In the genomic region with DNA sequence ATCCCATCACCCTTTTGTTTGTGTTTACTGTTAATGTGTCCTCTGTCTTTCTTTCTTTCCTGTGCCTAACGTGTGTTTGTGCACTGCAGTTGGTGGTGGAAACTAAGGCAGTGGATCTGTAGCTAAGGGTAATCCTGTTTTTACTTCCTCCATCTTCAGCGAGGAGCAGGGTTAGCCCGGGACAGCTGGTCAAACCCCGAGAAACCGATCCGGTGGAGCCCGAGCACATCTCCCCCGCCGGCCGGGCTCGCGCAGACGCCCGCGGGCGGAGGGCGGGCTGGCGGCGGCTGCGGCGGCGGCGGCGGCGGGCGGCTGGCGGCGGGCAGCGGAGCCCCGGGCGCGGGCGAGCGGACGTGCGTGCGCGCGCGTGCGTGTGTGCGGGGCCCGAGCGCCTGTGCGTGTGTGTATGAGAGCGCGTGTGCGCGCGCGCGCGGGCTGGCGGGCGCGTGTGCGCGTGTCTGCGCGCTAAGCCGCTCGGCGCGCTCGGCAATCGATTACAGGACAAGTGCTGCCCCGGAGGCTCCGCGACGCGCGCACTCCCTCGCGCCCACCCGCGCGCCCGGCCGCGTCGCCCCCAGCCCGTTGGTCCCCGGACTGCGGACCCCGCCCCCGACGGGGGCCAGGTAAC, we compare ENCODE assay signal across 9 cellular contexts. TPM values are rescaled to one million over a fixed set of nuclear protein-coding genes. Genes with fewer than 3 reads are reported as not detected.
DNase-seq lines count a peak whose midpoint lies in the region; ATAC-seq, FAIRE-seq and TF ChIP-seq lines count a peak whose summit lies in the region.
"Had no signal": no experiment of that assay in that cellular context is flagged by ENCODE, and none has a peak within 500 bp of the region (broad histone marks: within the 10 kb centered on the region; RNA-seq: fewer than 3 reads in every experiment).

A gene (minus strand): TSS at position 176 of the 628 bp plus-strand sequence. CDS start 2,983 bp downstream, outside the sequence.

- H3K23ac ChIP-seq in H1 (ENCODE audit: insufficient read length) = no peak within 1 kb of the TSS

- H3K79me1 ChIP-seq in H1 (ENCODE audit: low read depth, low read length) = no peaks in the 10 kb centered on the region

- H3K27ac ChIP-seq in H1 (ENCODE audit: low read depth, low read length) = no peak within 1 kb of the TSS

- TF ChIP-seq RAD21 in H1 (IDR thresholded peaks at IDR 0.05 in 1 of 2, conservative IDR thresholded peaks at IDR 0.05 in 1 of 2; ENCODE audit: low read depth in 2 of 2, low read length in 2 of 2) = no peak

- TF ChIP-seq EP300 in H1 (IDR thresholded peaks at IDR 0.05; ENCODE audit: borderline replicate concordance in 1 of 2, low read depth in 2 of 2, low read length in 2 of 2) = peak in 1 of 2 experiments; percentile 26; a peak in 1 of 3 replicates

- H3K9ac ChIP-seq in H1 (replicated peaks in 1 of 4; ENCODE audit: extremely low read depth in 1 of 4, low read depth in 3 of 4, low read length in 3 of 4) = peak within 1 kb of the TSS; percentile 56 to 86 (median 70)

- H3K4me3 ChIP-seq in H1 (ENCODE audit: extremely low read depth in 1 of 4, insufficient read depth in 2 of 4, low read depth in 3 of 4, low read length in 4 of 4) = peak within 1 kb of the TSS; percentile 69 to 97 (median 78)

- H4K91ac ChIP-seq in H1 (replicated peaks; ENCODE audit: insufficient read length, low read length) = no peak within 1 kb of the TSS

- peak within 1 kb of the TSS; percentile 68 to 76 for H3K4me2 ChIP-seq in H1 (ENCODE audit: insufficient read depth in 1 of 2, low read depth in 2 of 2, low read length in 2 of 2)

- H2AK5ac ChIP-seq in H1 (ENCODE audit: low read depth, low read length) = no peak within 1 kb of the TSS

- H3K14ac ChIP-seq in H1 (ENCODE audit: insufficient read length) = peak within 1 kb of the TSS; percentile 91

- no peaks in the 10 kb centered on the region for H3K27me3 ChIP-seq in H1 (replicated peaks in 1 of 4; ENCODE audit: control insufficient read depth in 3 of 4, extremely low read depth in 1 of 4, insufficient read depth in 3 of 4, low read length in 3 of 4)

- peak within 1 kb of the TSS; percentile 88 to 95 for H3K4me3 Mint-ChIP-seq in CD14-positive monocyte

- H3K9me3 ChIP-seq in H1 (ENCODE audit: insufficient read depth in 2 of 2, low read depth in 1 of 2, low read length in 1 of 2) = no peaks in the 10 kb centered on the region

- H3K23me2 ChIP-seq in H1 (ENCODE audit: low read depth, low read length) = peaks cover 8% of the 10 kb centered on the region

- peaks cover 0 to 1% (median 0%) of the 10 kb centered on the region in 7 donors for H3K9me3 Mint-ChIP-seq in CD14-positive monocyte

- DNase-seq in CD14-positive monocyte (ENCODE audit: low spot score) (peak; percentile 71), NCI-H748 (lab: John Stamatoyannopoulos, UW; ENCODE audit: unreplicated experiment) (peak; percentile 95), H1 (ENCODE audit: low read depth in 1 of 2, low spot score in 2 of 2) (peak; percentile 47 to 78), mesenteric fat pad (ENCODE audit: low spot score) (peak; percentile 93)
- DNase-seq in activated CD8-positive, alpha-beta memory T cell treated with anti-CD3 and anti-CD28 coated beads for 24 hours = peak; percentile 84
- peak; percentile 61 for DNase-seq in stimulated activated CD8-positive, alpha-beta memory T cell treated with anti-CD3 and anti-CD28 coated beads, Interleukin-12 subunit alpha, Interleukin-12 subunit beta, amount 100 ng/mL, for 4 hours (ENCODE audit: low read depth)

- TF ChIP-seq CTCF in CD14-positive monocyte (IDR thresholded peaks at IDR 0.05) = no peak
- TF ChIP-seq CTCF in H1 (IDR thresholded peaks at IDR 0.05; ENCODE audit: control extremely low read depth in 1 of 3, insufficient read depth in 1 of 3, low read depth in 1 of 3, low read length in 3 of 3) = no peak

- WGBS in H1 (ENCODE audit: extremely low coverage in 1 of 2, insufficient coverage in 1 of 2, insufficient read length in 1 of 2, insufficient replicate concordance in 2 of 2, low coverage in 1 of 2, low lambda C conversion rate in 2 of 2, missing lambda C conversion rate in 1 of 2), 2 experiments = 2% methylated on average over 21 of the region's 87 CpGs; no CpG with 5 or more reads in 1 of the 2 experiments

- POLR2A ChIA-PET in H1 (lab: Charles Lee; ENCODE audit: partially characterized antibody) = interaction anchor here (1.1 kb wide), 1 partner anchor 38 kb away, joined by 3 read pairs; no protein-coding TSS in a partner anchor

- H3K4me1 Mint-ChIP-seq in CD14-positive monocyte = peaks cover 35% of the 10 kb centered on the region

- H3K36me3 ChIP-seq in H1 (ENCODE audit: control insufficient read depth in 2 of 4, insufficient read depth in 4 of 4, low read length in 3 of 4) = no peaks in the 10 kb centered on the region

- ATAC-seq in GM19372 (IDR thresholded peaks at IDR 0.05; ENCODE audit: low read depth, unreplicated experiment) = peak; percentile 63
- peak; percentile 73 for ATAC-seq in HG03520 (IDR thresholded peaks at IDR 0.05; ENCODE audit: unreplicated experiment)

- H2BK5ac ChIP-seq in H1 (ENCODE audit: low read depth, low read length) = peak within 1 kb of the TSS; percentile 80

- H3K36me3 Mint-ChIP-seq in CD14-positive monocyte = peaks cover 0 to 2% of the 10 kb centered on the region in 2 donors

- TF ChIP-seq POLR2A in H1 (IDR thresholded peaks at IDR 0.05; ENCODE audit: control extremely low read depth in 1 of 2, low read depth in 2 of 2, low read length in 2 of 2) = peak in 1 of 2 experiments; percentile 37; a peak in 1 of 3 replicates

- H3K27me3 Mint-ChIP-seq in CD14-positive monocyte (ENCODE audit: low read depth in 3 of 3) = peaks cover 19 to 26% (median 23%) of the 10 kb centered on the region in 3 donors

- intact Hi-C loops in CD14-positive monocyte (cut with micrococcal nuclease) = no loop called here

- CTCF ChIA-PET in H1 (lab: Charles Lee; ENCODE audit: partially characterized antibody) = interaction anchor here (0.6 to 1.3 kb wide), 2 partner anchors 20 to 273 kb away, joined by 3 to 4 read pairs; no protein-coding TSS in a partner anchor

- peak within 1 kb of the TSS; percentile 35 for H4K5ac ChIP-seq in H1 (ENCODE audit: insufficient read length, low read depth, low read length)

- no peaks in the 10 kb centered on the region for H4K20me1 ChIP-seq in H1 (replicated peaks in 1 of 2; ENCODE audit: control insufficient read depth in 1 of 2, insufficient read depth in 2 of 2, low read length in 2 of 2)

- peaks cover 0 to 10% (median 2%) of the 10 kb centered on the region in 4 experiments; a peak in 2 of 7 replicates for H3K4me1 ChIP-seq in H1 (replicated peaks in 1 of 4; ENCODE audit: control insufficient read depth in 3 of 4, insufficient read depth in 4 of 4, low read length in 3 of 4)

- no peak for FAIRE-seq in H1 (lab: Jason Lieb, UNC)
- FAIRE-seq: endometrium had no signal

- H3K56ac ChIP-seq in H1 (replicated peaks; ENCODE audit: insufficient read length, low read depth, low read length) = peak within 1 kb of the TSS; percentile 18

- peak within 1 kb of the TSS; percentile 100 for H2AFZ ChIP-seq in H1 (ENCODE audit: low read length)

- H2BK120ac ChIP-seq in H1 (replicated peaks; ENCODE audit: low read depth, low read length) = peak within 1 kb of the TSS; percentile 93

- H2BK15ac ChIP-seq in H1 (ENCODE audit: low read length) = peak within 1 kb of the TSS; percentile 85; the same call in 1 of the 2 replicates

- H2BK12ac ChIP-seq in H1 (ENCODE audit: low read depth, low read length) = peak within 1 kb of the TSS; percentile 76; the same call in 1 of the 2 replicates

- no peak within 1 kb of the TSS for H3K4ac ChIP-seq in H1 (replicated peaks; ENCODE audit: insufficient read length, low read depth, low read length)

- no peak within 1 kb of the TSS for H4K8ac ChIP-seq in H1 (ENCODE audit: extremely low read depth, insufficient read depth, low read length)

- H3K79me2 ChIP-seq in H1 (ENCODE audit: control insufficient read depth in 1 of 2, insufficient read depth in 2 of 2, low read length in 2 of 2) = no peaks in the 10 kb centered on the region

- H2BK20ac ChIP-seq in H1 (ENCODE audit: low read length) = no peak within 1 kb of the TSS; the same call in 1 of the 2 replicates

- no peak within 1 kb of the TSS for H3K18ac ChIP-seq in H1 (ENCODE audit: extremely low read depth, low read length)

- H3K27ac Mint-ChIP-seq in CD14-positive monocyte = peak within 1 kb of the TSS in 4 of 7 donors; percentile 8 to 44 (median 30)

TF ChIP-seq in H1, 55 proteins besides CTCF, POLR2A, EP300 and RAD21 (continues in another document):
- TF ChIP-seq TBP (IDR thresholded peaks at IDR 0.05; ENCODE audit: low read depth, low read length) (no peak), CEBPB (IDR thresholded peaks at IDR 0.05; ENCODE audit: low read depth, low read length) (no peak), EZH2 (IDR thresholded peaks at IDR 0.05; ENCODE audit: low read depth, low read length, severe bottlenecking) (no peak), FOSL1 (IDR thresholded peaks at IDR 0.05; ENCODE audit: insufficient read depth, low read depth, low read length) (0 out of 2 replicates have a peak, but pooled peaks have one; percentile 18), KDM5A (IDR thresholded peaks at IDR 0.05; ENCODE audit: low read length) (peak; percentile 48; the same call in 1 of the 2 replicates), SP4 (IDR thresholded peaks at IDR 0.05; ENCODE audit: low read length) (no peak), SP1 (IDR thresholded peaks at IDR 0.05; ENCODE audit: low read depth, low read length) (no peak), HDAC6 (IDR thresholded peaks at IDR 0.05; ENCODE audit: low read depth, low read length) (no peak), CHD2 (IDR thresholded peaks at IDR 0.05; ENCODE audit: low read length) (no peak), KDM1A (IDR thresholded peaks at IDR 0.05; ENCODE audit: borderline replicate concordance, low read length) (no peak), GTF2F1 (IDR thresholded peaks at IDR 0.05; ENCODE audit: borderline replicate concordance, low read depth, low read length) (no peak), NANOG (IDR thresholded peaks at IDR 0.05; ENCODE audit: insufficient read depth, low read depth, low read length, poor library complexity, severe bottlenecking) (no peak), POLR2AphosphoS5 (IDR thresholded peaks at IDR 0.05; ENCODE audit: low read depth, low read length) (peak; percentile 22; the same call in 1 of the 2 replicates), YY1 (IDR thresholded peaks at IDR 0.05; ENCODE audit: low read depth, low read length) (no peak)

RNA-seq across cellular contexts. Expression of the gene that starts here (rescaled TPM):
- polyA plus RNA-seq in CD14-positive monocyte (under 1 TPM; 0.10 to 0.12 TPM), H1 (2011; rRNA removed) (1.0 and 1.7 TPM in 2 replicates)
- 4.4 and 5.8 TPM in 2 replicates for total RNA-seq in H1 (2021; fragmentation: NEBNext Ultra II Directional; extraction: Animal tissue kit (Norgen Biotek cat#: 25700))
- 1.8 TPM for polyA plus RNA-seq in H1 (2011; cell fraction: cytosol; rRNA removed)
- polyA plus RNA-seq in H1 (2011; cell fraction: nucleus; rRNA removed) = 3.6 TPM
- polyA plus RNA-seq in H1 (2012, experiment 1 of 2) = 1.9 to 3.1 TPM (median 2.3 TPM) in 4 replicates
- polyA plus RNA-seq in H1 (2012, experiment 2 of 2) = 0.63 TPM
- 1.5 TPM for polyA plus RNA-seq in H1 (2013, experiment 1 of 2)
- 1.1 TPM for polyA plus RNA-seq in H1 (2013, experiment 2 of 2)
- polyA minus RNA-seq in H1 (2011; rRNA and poly(A)+ RNA removed) = 18.4 and 19.7 TPM in 2 replicates
- polyA minus RNA-seq in H1 (2011; cell fraction: cytosol; rRNA and poly(A)+ RNA removed) = 5.7 TPM
- 40.8 TPM for polyA minus RNA-seq in H1 (2011; cell fraction: nucleus; rRNA and poly(A)+ RNA removed)
- total RNA-seq in mesenteric fat pad = 7.6 TPM

Comparison
In these comparisons a context has a peak if more than half of its experiments do, and no peak if none do; other contexts are left out.
1. Peak in DNase-seq in CD14-positive monocyte; RNA of the gene not detected or under 1 TPM.